Comparison of ENCODE assay signal across 15 cellular contexts in the genomic region with DNA sequence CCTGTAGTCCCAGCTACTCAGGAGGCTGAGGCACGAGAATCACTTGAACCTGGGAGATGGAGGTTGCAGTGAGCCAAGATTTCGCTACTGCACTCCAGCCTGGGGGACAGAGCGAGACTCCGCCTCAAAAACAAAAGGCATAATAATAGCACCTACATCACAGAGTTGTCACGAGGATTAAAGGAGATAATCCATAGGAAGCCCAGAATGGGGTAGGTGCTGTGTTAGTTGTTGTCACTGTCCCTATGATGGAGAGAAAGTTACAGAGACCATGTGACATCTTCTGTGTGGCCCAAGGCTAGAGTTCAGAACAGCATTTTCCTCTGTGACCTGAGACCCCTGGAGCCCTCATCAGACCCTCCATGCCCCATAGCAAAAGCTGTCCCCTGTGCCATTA. TPM values are rescaled to one million over a fixed set of nuclear protein-coding genes. Genes with fewer than 3 reads are reported as not detected.
"Had no signal": no experiment of that assay in that cellular context is flagged by ENCODE, and none has a peak within 500 bp of the region (broad histone marks: within the 10 kb centered on the region; RNA-seq: fewer than 3 reads in every experiment).

No MANE protein-coding gene starts in this region.

RNA-seq across cellular contexts. Expression of a gene that starts 7.4 kb away (rescaled TPM):
- total RNA-seq: natural killer cell, occipital lobe, osteocyte, pulmonary artery endothelial cell, right atrium auricular region, suprapubic skin, transverse colon, upper lobe of right lung, urinary bladder, uterus had no signal
- polyA plus RNA-seq: neural cell, smooth muscle cell, urinary bladder had no signal

RNA-seq across cellular contexts. Expression of a gene that starts 12.0 kb away (rescaled TPM):
- total RNA-seq: natural killer cell, occipital lobe, osteocyte, pulmonary artery endothelial cell, right atrium auricular region, sciatic nerve, smooth muscle cell, spleen, suprapubic skin, transverse colon, upper lobe of right lung, uterus had no signal
- polyA plus RNA-seq: neural cell, smooth muscle cell, urinary bladder had no signal

RNA-seq across cellular contexts. Expression of a gene that starts 25.7 kb away (rescaled TPM):
- total RNA-seq: occipital lobe, osteocyte, prostate gland, pulmonary artery endothelial cell, right atrium auricular region, smooth muscle cell, urinary bladder had no signal
- polyA plus RNA-seq: neural cell had no signal
